35 cellular contexts compared by ENCODE assay signal in the genomic region with DNA sequence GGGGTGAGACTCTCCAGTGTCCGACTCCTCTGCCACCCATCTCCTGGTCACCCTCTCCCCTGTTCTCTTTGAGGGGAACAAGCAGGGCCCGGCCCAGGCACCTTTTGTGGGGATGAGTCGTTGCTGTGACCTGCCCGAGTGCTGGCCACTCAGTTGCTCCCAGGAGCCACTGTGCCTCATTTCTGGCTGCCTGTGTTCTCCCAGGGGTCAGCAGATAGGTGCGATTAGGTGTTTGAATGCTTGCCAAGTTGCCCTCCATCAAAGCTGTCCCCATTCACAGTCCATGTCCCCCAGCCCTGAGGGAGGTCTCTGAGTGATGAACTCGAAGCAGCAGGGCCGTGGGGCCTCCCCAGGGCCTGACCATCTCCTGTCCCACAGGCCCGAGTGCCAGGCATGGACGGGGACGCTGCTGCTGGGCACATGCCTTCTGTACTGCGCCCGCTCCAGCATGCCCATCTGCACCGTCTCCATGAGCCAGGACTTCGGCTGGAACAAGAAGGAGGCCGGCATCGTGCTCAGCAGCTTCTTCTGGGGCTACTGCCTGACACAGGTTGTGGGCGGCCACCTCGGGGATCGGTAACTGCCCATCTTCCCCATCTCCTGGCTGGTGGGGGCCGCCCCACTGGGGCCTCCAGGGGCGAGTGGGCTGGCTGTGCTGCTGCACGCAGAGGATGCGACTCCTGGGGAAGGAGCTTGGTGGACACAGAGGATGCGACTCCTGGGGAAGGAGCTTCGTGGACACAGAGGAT. TPM values are rescaled to one million over a fixed set of nuclear protein-coding genes. Genes with fewer than 3 reads are reported as not detected.
A peak's percentile ranks its signal among the peaks of the same experiment; 100 is the strongest.
DNase-seq lines count a peak whose midpoint lies in the region; ATAC-seq and TF ChIP-seq lines count a peak whose summit lies in the region.
"Had no signal": no experiment of that assay in that cellular context is flagged by ENCODE, and none has a peak within 500 bp of the region (broad histone marks: within the 10 kb centered on the region; RNA-seq: fewer than 3 reads in every experiment).

No MANE protein-coding gene starts in this region.

- no peak for TF ChIP-seq EP300 in stomach (IDR thresholded peaks at IDR 0.05)

- H3K27ac ChIP-seq in heart left ventricle (peak overlapping the region in 4 of 12 donors; percentile 34 to 69 (median 38)), lower lobe of right lung (no peak overlapping the region), stomach (peak overlapping the region in 4 of 5 donors; percentile 84 to 92 (median 88))
- H3K27ac ChIP-seq: sigmoid colon, suprapubic skin, upper lobe of right lung had no signal

- H3K36me3 Mint-ChIP-seq in activated naive CD8-positive, alpha-beta T cell treated with anti-CD3 and anti-CD28 coated beads for 36 hours = peaks cover 6% of the 10 kb centered on the region
- H3K36me3 Mint-ChIP-seq: immature natural killer cell had no signal

- no peaks in the 10 kb centered on the region for H3K27me3 Mint-ChIP-seq in activated naive CD8-positive, alpha-beta T cell treated with anti-CD3 and anti-CD28 coated beads for 36 hours
- H3K27me3 Mint-ChIP-seq: activated CD4-positive, alpha-beta T cell treated with anti-CD3 and anti-CD28 coated beads for 36 hours; activated naive CD8-positive, alpha-beta T cell treated with anti-CD3 and anti-CD28 coated beads, Interleukin-2, amount 10 ng/mL, durations not matched to agents 7 days and 5 days had no signal

- H3F3A ChIP-seq in Loucy (ENCODE audit: low read depth) = peaks cover 14% of the 10 kb centered on the region

- H3K9ac ChIP-seq in Loucy (ENCODE audit: low read depth, low read length, poor library complexity, severe bottlenecking) = peak overlapping the region; percentile 91

- no peak overlapping the region for H3K4me3 ChIP-seq in heart left ventricle
- H3K4me3 ChIP-seq in Loucy (ENCODE audit: low read length, poor library complexity, severe bottlenecking) = no peak overlapping the region
- no peak overlapping the region for H3K4me3 ChIP-seq in lower lobe of right lung
- H3K4me3 ChIP-seq in stomach = no peak overlapping the region
- H3K4me3 ChIP-seq: GM12878, sigmoid colon, suprapubic skin, upper lobe of right lung had no signal

- TF ChIP-seq POLR2A in heart left ventricle (IDR thresholded peaks at IDR 0.05) = no peak
- no peak for TF ChIP-seq POLR2A in stomach (IDR thresholded peaks at IDR 0.05)

- H3K9me2 ChIP-seq in Loucy (replicated peaks; ENCODE audit: low read depth, low read length) = no peaks in the 10 kb centered on the region

- intact Hi-C loops in Right ventricle myocardium inferior (cut with DNase I) = no loop called here
- intact Hi-C loops in heart left ventricle (cut with DNase I) = no loop called here
- intact Hi-C loops in lower lobe of right lung (cut with DNase I) = no loop called here
- intact Hi-C loops in stomach (cut with DNase I; ENCODE audit: low total_unique reads) = no loop called here

- no peaks in the 10 kb centered on the region for H3K9me3 Mint-ChIP-seq in activated naive CD8-positive, alpha-beta T cell treated with anti-CD3 and anti-CD28 coated beads for 36 hours
- H3K9me3 Mint-ChIP-seq: activated naive CD8-positive, alpha-beta T cell treated with anti-CD3 and anti-CD28 coated beads, Interleukin-2, amount 10 ng/mL, durations not matched to agents 7 days and 5 days; CD8-positive, alpha-beta T cell; immature natural killer cell; T-helper 2 cell treated with Interferon-gamma antibody and Interleukin-4, amounts not matched to agents 5 μg/mL and 100 μg/mL, for 36 hours had no signal

- peaks cover 0 to 6% (median 0%) of the 10 kb centered on the region in 9 donors for H3K36me3 ChIP-seq in heart left ventricle
- H3K36me3 ChIP-seq in Loucy (ENCODE audit: insufficient read depth, low read length) = no peaks in the 10 kb centered on the region
- H3K36me3 ChIP-seq in lower lobe of right lung = no peaks in the 10 kb centered on the region
- peaks cover 0 to 47% (median 10%) of the 10 kb centered on the region in 4 donors for H3K36me3 ChIP-seq in stomach
- H3K36me3 ChIP-seq: sigmoid colon, upper lobe of right lung had no signal

- no peak overlapping the region for H3K27ac Mint-ChIP-seq in activated naive CD8-positive, alpha-beta T cell treated with anti-CD3 and anti-CD28 coated beads for 36 hours
- H3K27ac Mint-ChIP-seq: activated CD4-positive, alpha-beta T cell treated with anti-CD3 and anti-CD28 coated beads for 36 hours; activated naive CD8-positive, alpha-beta T cell treated with anti-CD3 and anti-CD28 coated beads, Interleukin-2, amount 10 ng/mL, durations not matched to agents 7 days and 5 days; CD8-positive, alpha-beta T cell; T-helper 2 cell treated with Interferon-gamma antibody and Interleukin-4, amounts not matched to agents 5 μg/mL and 100 μg/mL, for 36 hours had no signal

- peaks cover 3 to 40% (median 25%) of the 10 kb centered on the region in 12 donors for H3K4me1 ChIP-seq in heart left ventricle
- peaks cover 75% of the 10 kb centered on the region for H3K4me1 ChIP-seq in Loucy (ENCODE audit: insufficient read depth, low read length, poor library complexity, severe bottlenecking)
- H3K4me1 ChIP-seq in lower lobe of right lung = peaks cover 30% of the 10 kb centered on the region
- H3K4me1 ChIP-seq in stomach = peaks cover 37 to 51% (median 47%) of the 10 kb centered on the region in 4 donors

- H3K27me3 ChIP-seq in heart left ventricle (no peaks in the 10 kb centered on the region), Loucy (ENCODE audit: insufficient read depth, low read length, poor library complexity, severe bottlenecking) (no peaks in the 10 kb centered on the region), lower lobe of right lung (ENCODE audit: low read depth) (no peaks in the 10 kb centered on the region), stomach (no peaks in the 10 kb centered on the region)
- H3K27me3 ChIP-seq: sigmoid colon, suprapubic skin, upper lobe of right lung had no signal

- H3K4me3 Mint-ChIP-seq in activated naive CD8-positive, alpha-beta T cell treated with anti-CD3 and anti-CD28 coated beads for 36 hours = no peak overlapping the region
- H3K4me3 Mint-ChIP-seq: activated CD4-positive, alpha-beta T cell treated with anti-CD3 and anti-CD28 coated beads for 36 hours; activated naive CD8-positive, alpha-beta T cell treated with anti-CD3 and anti-CD28 coated beads, Interleukin-2, amount 10 ng/mL, durations not matched to agents 7 days and 5 days; CD8-positive, alpha-beta T cell; immature natural killer cell; T-helper 2 cell treated with Interferon-gamma antibody and Interleukin-4, amounts not matched to agents 5 μg/mL and 100 μg/mL, for 36 hours had no signal

- no peaks in the 10 kb centered on the region for H4K20me1 ChIP-seq in Loucy (ENCODE audit: insufficient read depth, low read length, poor library complexity, severe bottlenecking)

- 89 to 95% (median 93%) methylated on average over 20 to 25 of the region's 25 CpGs for WGBS in heart left ventricle, 4 donors
- WGBS in stomach, 5 donors = 85 to 89% (median 89%) methylated on average over 20 to 25 of the region's 25 CpGs

- ATAC-seq in Right ventricle myocardium inferior (no peak), heart left ventricle (no peak), lower lobe of right lung (no peak)
- ATAC-seq: activated CD4-positive, alpha-beta T cell treated with anti-CD3 and anti-CD28 coated beads for 36 hours; CD8-positive, alpha-beta T cell; GM12878; upper lobe of right lung had no signal

- H3K79me2 ChIP-seq in Loucy (ENCODE audit: insufficient read depth, low read length) = peaks cover 54% of the 10 kb centered on the region

- no peaks in the 10 kb centered on the region for H3K9me3 ChIP-seq in heart left ventricle
- no peaks in the 10 kb centered on the region for H3K9me3 ChIP-seq in Loucy (ENCODE audit: insufficient read depth, low read depth, low read length)
- H3K9me3 ChIP-seq in lower lobe of right lung = no peaks in the 10 kb centered on the region
- H3K9me3 ChIP-seq in stomach = no peaks in the 10 kb centered on the region
- H3K9me3 ChIP-seq: sigmoid colon, suprapubic skin, upper lobe of right lung had no signal

- no peak overlapping the region for H3K4me2 ChIP-seq in Loucy (ENCODE audit: low read depth, low read length, poor library complexity, severe bottlenecking)

- peaks cover 20% of the 10 kb centered on the region for H3K4me1 Mint-ChIP-seq in activated naive CD8-positive, alpha-beta T cell treated with anti-CD3 and anti-CD28 coated beads for 36 hours

- TF ChIP-seq CTCF in heart left ventricle (IDR thresholded peaks at IDR 0.05) (no peak), Loucy (conservative IDR thresholded peaks at IDR 0.05; ENCODE audit: low read length) (no peak), lower lobe of right lung (IDR thresholded peaks at IDR 0.05) (no peak), stomach (IDR thresholded peaks at IDR 0.05) (no peak)

- no peak overlapping the region for H2AFZ ChIP-seq in Loucy (ENCODE audit: low read length)

- DNase-seq in Right ventricle myocardium inferior (ENCODE audit: missing footprints) (peak; percentile 61), heart left ventricle (no peak), lower lobe of right lung (peak; percentile 47), stomach (no peak), HUDEP-2 (lab: John Stamatoyannopoulos, UW; ENCODE audit: unreplicated experiment in 76 of 76) (no peak), NCI-H187 (lab: John Stamatoyannopoulos, UW) (no peak)
- no peak for DNase-seq in activated naive CD8-positive, alpha-beta T cell treated with anti-CD3 and anti-CD28 coated beads for 36 hours
- DNase-seq: activated CD4-positive, alpha-beta T cell treated with anti-CD3 and anti-CD28 coated beads for 36 hours; activated CD8-positive, alpha-beta memory T cell treated with anti-CD3 and anti-CD28 coated beads for 24 hours; activated effector memory CD4-positive, alpha-beta T cell treated with Interleukin-2 at 50 U/mL for 16 hours; activated naive CD8-positive, alpha-beta T cell treated with anti-CD3 and anti-CD28 coated beads, Interleukin-2, amount 10 ng/mL, durations not matched to agents 7 days and 5 days; CD8-positive, alpha-beta T cell; DMS 273 treated with DMSO at 0.1 percent for 48 hours; effector CD8-positive, alpha-beta T cell; EL; immature natural killer cell; NCI-H1092 treated with DMSO at 0.1 percent for 48 hours; NCI-H2029; NCI-H526; OCI-M1; sigmoid colon; stimulated activated CD4-positive, alpha-beta T cell treated with anti-CD3 and anti-CD28 coated beads, Interleukin-4, amount 100 ng/mL, for 24 hours; upper lobe of right lung had no signal

RNA-seq across cellular contexts. Expression of a gene that starts 4.1 kb away (rescaled TPM):
- total RNA-seq in Right ventricle myocardium inferior (0.41 TPM), heart left ventricle (1 to 10 TPM in 3 of 9 donors, under 1 TPM in 6; 0.16 to 6.6 (median 0.67) TPM), lower lobe of right lung (10.4 TPM), stomach (10 to 100 TPM in 4 of 5 donors, 1 to 10 TPM in 1; 9.0 to 76.4 (median 18.7) TPM)
- polyA plus RNA-seq in heart left ventricle (1 to 10 TPM; 1.7 to 2.6 TPM), stomach (1 to 10 TPM; 1.1 to 10.0 (median 5.8) TPM)
- total RNA-seq in activated naive CD8-positive, alpha-beta T cell treated with anti-CD3 and anti-CD28 coated beads for 36 hours = 10 to 100 TPM; 49.7 to 52.1 TPM
- total RNA-seq: M059J, myocyte had no signal

RNA-seq across cellular contexts. Expression of a gene that starts 18.6 kb away (rescaled TPM):
- total RNA-seq in Right ventricle myocardium inferior (16.1 TPM), heart left ventricle (10 to 100 TPM; 14.7 to 22.2 (median 16.3) TPM), lower lobe of right lung (26.2 TPM), stomach (10 to 100 TPM; 12.3 to 39.3 (median 19.2) TPM)
- polyA plus RNA-seq in heart left ventricle (10 to 100 TPM in 1 of 2 donors, 1 to 10 TPM in 1; 6.2 to 15.8 TPM), stomach (10 to 100 TPM; 10.8 to 13.6 (median 12.5) TPM)
- 10 to 100 TPM; 47.6 to 48.5 TPM for total RNA-seq in activated naive CD8-positive, alpha-beta T cell treated with anti-CD3 and anti-CD28 coated beads for 36 hours

RNA-seq across cellular contexts. Expression of a gene that starts 30.3 kb away (rescaled TPM):
- total RNA-seq in Right ventricle myocardium inferior (33.5 TPM), heart left ventricle (10 to 100 TPM; 27.5 to 46.2 (median 38.9) TPM), lower lobe of right lung (54.6 TPM), stomach (100 to 1,000 TPM in 1 of 5 donors, 10 to 100 TPM in 4; 56.0 to 117 (median 74.2) TPM)
- polyA plus RNA-seq in heart left ventricle (10 to 100 TPM; 16.5 to 20.1 TPM), stomach (10 to 100 TPM in 2 of 3 donors, 1 to 10 TPM in 1; 8.1 to 14.2 (median 14.1) TPM)
- 10 to 100 TPM; 46.3 to 47.2 TPM for total RNA-seq in activated naive CD8-positive, alpha-beta T cell treated with anti-CD3 and anti-CD28 coated beads for 36 hours

RNA-seq across cellular contexts. Expression of a gene that starts 50.2 kb away (rescaled TPM):
- total RNA-seq in Right ventricle myocardium inferior (not detected), heart left ventricle (not detected), lower lobe of right lung (not detected), stomach (under 1 TPM in 1 of 5 donors, not detected in 4; 0.55 TPM)
- polyA plus RNA-seq in heart left ventricle (not detected), stomach (not detected)
- not detected for total RNA-seq in activated naive CD8-positive, alpha-beta T cell treated with anti-CD3 and anti-CD28 coated beads for 36 hours
- total RNA-seq: activated CD4-positive, alpha-beta T cell treated with anti-CD3 and anti-CD28 coated beads for 36 hours; activated naive CD8-positive, alpha-beta T cell treated with anti-CD3 and anti-CD28 coated beads, Interleukin-2, amount 10 ng/mL, durations not matched to agents 7 days and 5 days; aorta; bronchial epithelial cell; HT-29; left colon; M059J; mesenteric fat pad; myocyte; sigmoid colon; suprapubic skin; upper lobe of right lung had no signal
- polyA plus RNA-seq: aorta, H1, immature natural killer cell, sigmoid colon had no signal

Comparison
In these comparisons a context has a peak if more than half of its experiments do, and no peak if none do; other contexts are left out.
1. DNase-seq: peak in Right ventricle myocardium inferior (single experiment) and lower lobe of right lung (single experiment); none in heart left ventricle (0 of 5), stomach (single experiment), HUDEP-2 (0 of 76), activated naive CD8-positive, alpha-beta T cell treated with anti-CD3 and anti-CD28 coated beads for 36 hours (single experiment) and NCI-H187 (0 of 2).